In the genomic region with DNA sequence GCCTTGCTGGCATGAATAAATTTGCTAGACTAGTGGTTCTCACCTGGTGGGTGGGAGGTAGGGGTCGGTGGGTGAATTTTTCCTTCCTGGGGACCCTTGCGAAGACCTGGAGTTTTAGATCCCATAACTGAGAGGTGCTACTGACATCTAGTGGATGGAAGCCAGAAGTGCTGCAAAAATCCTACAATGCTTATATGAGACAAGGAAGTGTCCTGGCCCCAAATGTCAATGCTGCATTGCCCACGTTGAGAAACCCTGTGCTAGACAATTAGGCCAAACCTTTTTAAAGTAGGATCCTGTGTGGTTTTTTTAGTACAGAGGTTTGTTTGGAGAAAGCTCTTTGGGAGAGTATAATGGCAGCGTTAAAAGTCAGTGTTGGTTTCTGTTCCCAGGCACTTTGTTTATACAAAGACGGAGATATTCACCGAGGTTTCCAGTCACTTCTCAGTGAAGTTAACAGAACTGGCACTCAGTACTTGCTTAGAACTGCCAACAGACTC, we compare ENCODE assay signal across 8 cellular contexts. TPM values are rescaled to one million over a fixed set of nuclear protein-coding genes. Genes with fewer than 3 reads are reported as not detected.
DNase-seq lines count a peak whose midpoint lies in the region; ATAC-seq, FAIRE-seq and TF ChIP-seq lines count a peak whose summit lies in the region.

No MANE protein-coding gene starts in this region.

- no peak overlapping the region for H3K27ac Mint-ChIP-seq in activated naive CD4-positive, alpha-beta T cell treated with anti-CD3 and anti-CD28 coated beads, Interleukin-2, amount 10 ng/mL, durations not matched to agents 7 days and 5 days

- peak; percentile 75 for DNase-seq in D341Med (ENCODE audit: low spot score)
- DNase-seq in GM19239 (ENCODE audit: insufficient read length, low spot score): no peak
- peak; percentile 24 for DNase-seq in NCI-H774 (lab: John Stamatoyannopoulos, UW)
- peak; percentile 52 for DNase-seq in activated naive CD4-positive, alpha-beta T cell treated with anti-CD3 and anti-CD28 coated beads, Interleukin-2, amount 10 ng/mL, durations not matched to agents 7 days and 5 days
- peak; percentile 45 for DNase-seq in glomerular endothelial cell (ENCODE audit: extremely low read depth, low read depth, low spot score)
- DNase-seq in pancreas: peak in 3 of 6 donors; percentile 37 to 55 (median 44)

- H3K9me3 Mint-ChIP-seq in activated naive CD4-positive, alpha-beta T cell treated with anti-CD3 and anti-CD28 coated beads, Interleukin-2, amount 10 ng/mL, durations not matched to agents 7 days and 5 days: no peaks in the 10 kb centered on the region

- intact Hi-C loops in pancreas (cut with DNase I): no loop called here

- peak; percentile 58 to 74 (median 70) for TF ChIP-seq CTCF in pancreas (IDR thresholded peaks at IDR 0.05)

- CTCF ChIA-PET in activated naive CD4-positive, alpha-beta T cell treated with anti-CD3 and anti-CD28 coated beads, Interleukin-2, amount 10 ng/mL, durations not matched to agents 7 days and 5 days (lab: Charles Lee): interaction anchor here (0.6 to 1.0 kb wide), 4 partner anchors 18 to 460 kb away, joined by 3 read pairs; no protein-coding TSS in a partner anchor

- H3K27me3 ChIP-seq in pancreas: no peaks in the 10 kb centered on the region

- peak overlapping the region in 2 of 4 donors; percentile 12 to 19 for H3K4me3 ChIP-seq in pancreas

- no peaks in the 10 kb centered on the region for H3K27me3 Mint-ChIP-seq in activated naive CD4-positive, alpha-beta T cell treated with anti-CD3 and anti-CD28 coated beads, Interleukin-2, amount 10 ng/mL, durations not matched to agents 7 days and 5 days

- peak; percentile 84 for ATAC-seq in HG03378 (IDR thresholded peaks at IDR 0.05; ENCODE audit: unreplicated experiment)
- peak; percentile 83 to 93 (median 93) for ATAC-seq in pancreas
- ATAC-seq in GM21737 (IDR thresholded peaks at IDR 0.05; ENCODE audit: unreplicated experiment): no peak

- peak; percentile 97 for FAIRE-seq in GM19239 (lab: Jason Lieb, UNC)
- FAIRE-seq in pancreas (lab: Jason Lieb, UNC): no peak

- H3K4me3 Mint-ChIP-seq in activated naive CD4-positive, alpha-beta T cell treated with anti-CD3 and anti-CD28 coated beads, Interleukin-2, amount 10 ng/mL, durations not matched to agents 7 days and 5 days: no peak overlapping the region

- 6 to 7% methylated on average over 6 of the region's 6 CpGs for WGBS in pancreas, 2 donors

- H3K36me3 Mint-ChIP-seq in activated naive CD4-positive, alpha-beta T cell treated with anti-CD3 and anti-CD28 coated beads, Interleukin-2, amount 10 ng/mL, durations not matched to agents 7 days and 5 days: no peaks in the 10 kb centered on the region

- H3K9me3 ChIP-seq in pancreas: no peaks in the 10 kb centered on the region

- H3K36me3 ChIP-seq in pancreas: no peaks in the 10 kb centered on the region

- H3K4me1 Mint-ChIP-seq in activated naive CD4-positive, alpha-beta T cell treated with anti-CD3 and anti-CD28 coated beads, Interleukin-2, amount 10 ng/mL, durations not matched to agents 7 days and 5 days: peaks cover 9% of the 10 kb centered on the region

- peaks cover 0 to 7% (median 4%) of the 10 kb centered on the region in 3 donors for H3K4me1 ChIP-seq in pancreas

- H3K27ac ChIP-seq in pancreas: peak overlapping the region in 3 of 4 donors; percentile 3 to 64 (median 33)

RNA-seq across cellular contexts. Expression of gene SERPINB8, which starts 9.6 kb away (rescaled TPM):
- 18.3 and 21.0 TPM in 2 replicates for total RNA-seq in glomerular endothelial cell
- total RNA-seq in pancreas: 10 to 100 TPM in 2 of 6 donors, 1 to 10 TPM in 4; 2.8 to 11.5 (median 4.0) TPM
- polyA plus RNA-seq in pancreas: 1 to 10 TPM; 3.1 to 5.6 TPM

RNA-seq across cellular contexts. Expression of gene HMSD, which starts 30.4 kb away (rescaled TPM):
- total RNA-seq in glomerular endothelial cell: 0.41 TPM in 1 of 2 replicates, not detected in the other
- total RNA-seq in pancreas: 1 to 10 TPM in 1 of 6 donors, under 1 TPM in 1, not detected in 4; 0.24 to 3.2 TPM
- under 1 TPM; 0.08 to 0.42 TPM for polyA plus RNA-seq in pancreas
